ENCODE assay signal across 1 cellular context in the genomic region with DNA sequence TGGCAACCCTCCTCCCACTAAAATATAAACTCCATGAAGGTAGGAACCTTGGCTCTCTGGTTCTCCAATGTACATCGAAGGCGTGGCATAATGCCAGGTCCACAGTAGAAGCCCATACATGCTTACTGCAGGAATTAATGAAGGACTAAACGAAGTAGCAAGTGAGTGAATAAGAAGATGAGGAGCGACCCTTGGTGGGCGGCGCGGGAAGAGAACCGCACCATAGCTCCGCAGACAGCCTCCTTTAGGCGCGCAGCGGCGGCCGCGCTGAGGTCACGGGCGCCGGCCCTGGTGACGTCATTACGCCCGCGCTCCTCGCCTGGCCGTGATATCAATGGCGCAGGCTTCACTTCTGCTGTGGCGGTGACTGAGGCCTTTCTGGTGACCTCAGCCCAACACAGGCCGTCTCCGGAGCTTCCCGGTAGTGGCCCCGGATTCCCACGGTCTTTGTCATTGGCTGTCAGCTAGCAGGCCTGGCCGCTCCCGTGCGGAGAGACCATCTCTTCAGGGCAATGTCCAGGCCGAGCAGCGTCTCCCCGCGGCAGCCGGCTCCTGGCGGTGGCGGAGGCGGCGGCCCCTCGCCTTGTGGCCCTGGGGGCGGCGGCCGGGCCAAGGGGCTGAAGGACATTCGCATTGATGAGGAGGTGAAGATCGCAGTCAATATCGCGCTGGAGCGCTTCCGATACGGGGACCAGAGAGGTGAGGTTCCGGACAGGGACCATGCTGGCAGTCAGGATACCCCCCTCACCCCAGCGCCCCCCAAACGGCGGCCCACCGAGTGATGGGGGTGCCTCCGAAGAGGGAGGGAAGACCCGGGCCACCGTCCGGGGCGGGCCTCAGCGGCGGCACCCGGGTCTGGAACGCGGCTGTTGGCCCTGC.
TF ChIP-seq lines count a peak whose summit lies in the region.

Gene YTHDC2 (plus strand): TSS at position 311 of the 879 bp plus-strand sequence. CDS start 202 bp downstream, at position 513.

TF ChIP-seq in K562, 482 proteins besides CTCF, POLR2A, EP300 and RAD21 (continued from another document and continues in another):
- TF ChIP-seq HDAC6 (IDR thresholded peaks at IDR 0.05; ENCODE audit: low read depth, low read length) (no peak), LCOR (CRISPR knock-in tag; IDR thresholded peaks at IDR 0.05) (no peak; the same call in 1 of the 2 replicates), NFIC (IDR thresholded peaks at IDR 0.05) (peak; percentile 91), ZFP36 (IDR thresholded peaks at IDR 0.05; ENCODE audit: low read depth, low read length, partially characterized antibody) (no peak), MCM5 (IDR thresholded peaks at IDR 0.05; ENCODE audit: low read depth) (no peak), NRF1 (conservative IDR thresholded peaks at IDR 0.05 in 1 of 2, IDR thresholded peaks at IDR 0.05 in 1 of 2) (peak; percentile 80 to 84), BRD9 (IDR thresholded peaks at IDR 0.05; ENCODE audit: low read depth, partially characterized antibody) (no peak), HNRNPLL (IDR thresholded peaks at IDR 0.05; ENCODE audit: low read depth, low read length, poor library complexity, severe bottlenecking) (peak; percentile 36), SFPQ (IDR thresholded peaks at IDR 0.05; ENCODE audit: low read depth, low read length) (no peak), ZNF778 (CRISPR knock-in tag; IDR thresholded peaks at IDR 0.05) (no peak), ZNF197 (CRISPR knock-in tag; IDR thresholded peaks at IDR 0.05; ENCODE audit: low read depth) (no peak), SIN3B (IDR thresholded peaks at IDR 0.05; ENCODE audit: low read depth) (peak; percentile 73; the same call in 1 of the 2 replicates), POLR2B (IDR thresholded peaks at IDR 0.05; ENCODE audit: low read depth, partially characterized antibody) (peak; percentile 72), CAMTA2 (CRISPR knock-in tag; conservative IDR thresholded peaks at IDR 0.05) (no peak), PTRF (tag; IDR thresholded peaks at IDR 0.05) (no peak), ZFP30 (CRISPR knock-in tag; IDR thresholded peaks at IDR 0.05; ENCODE audit: borderline replicate concordance) (no peak), ETV5 (CRISPR knock-in tag; IDR thresholded peaks at IDR 0.05; ENCODE audit: low read depth) (0 out of 2 replicates have a peak, but pooled peaks have one; percentile 43), RBM14 (IDR thresholded peaks at IDR 0.05; ENCODE audit: borderline replicate concordance, insufficient read depth, low read depth, low read length) (no peak), DNMT1 (IDR thresholded peaks at IDR 0.05) (no peak), PCBP1 (IDR thresholded peaks at IDR 0.05; ENCODE audit: low read depth, low read length, poor library complexity, severe bottlenecking) (no peak), KLF6 (CRISPR knock-in tag; IDR thresholded peaks at IDR 0.05; ENCODE audit: borderline replicate concordance) (no peak), ZFX (CRISPR knock-in tag; IDR thresholded peaks at IDR 0.05) (peak; percentile 99), PCBP2 (IDR thresholded peaks at IDR 0.05; ENCODE audit: low read depth, low read length, poor library complexity, severe bottlenecking) (no peak), RNF2 (IDR thresholded peaks at IDR 0.05) (no peak), NFATC3 (IDR thresholded peaks at IDR 0.05) (no peak), JUND (IDR thresholded peaks at IDR 0.05; ENCODE audit: borderline replicate concordance, low read depth, low read length) (peak; percentile 96), JUND (tag; IDR thresholded peaks at IDR 0.05; ENCODE audit: borderline replicate concordance, low read depth, low read length) (peak; percentile 96), MAFK (IDR thresholded peaks at IDR 0.05; ENCODE audit: low read length) (no peak), GATAD2A (IDR thresholded peaks at IDR 0.05) (no peak), STAT5A (IDR thresholded peaks at IDR 0.05; ENCODE audit: borderline replicate concordance, low read length) (no peak), POLR3A (IDR thresholded peaks at IDR 0.05; ENCODE audit: borderline replicate concordance, extremely low read depth, insufficient read depth, insufficient read length) (no peak), ZNF184 (CRISPR knock-in tag; IDR thresholded peaks at IDR 0.05) (no peak), BCLAF1 (IDR thresholded peaks at IDR 0.05; ENCODE audit: borderline replicate concordance in 1 of 2, control insufficient read depth in 1 of 2, low read depth in 2 of 2, low read length in 1 of 2) (no peak), ELK3 (CRISPR knock-in tag; IDR thresholded peaks at IDR 0.05) (no peak), TRIM24 (IDR thresholded peaks at IDR 0.05) (peak; percentile 64 to 88), ZNF561 (CRISPR knock-in tag; conservative IDR thresholded peaks at IDR 0.05) (no peak), MTA2 (IDR thresholded peaks at IDR 0.05; ENCODE audit: low read depth) (no peak), SMARCA5 (IDR thresholded peaks at IDR 0.05) (no peak), HNRNPUL1 (IDR thresholded peaks at IDR 0.05; ENCODE audit: low read length) (no peak), RFX1 (IDR thresholded peaks at IDR 0.05) (no peak), MITF (IDR thresholded peaks at IDR 0.05) (no peak)
- TF ChIP-seq, protein P1, sequence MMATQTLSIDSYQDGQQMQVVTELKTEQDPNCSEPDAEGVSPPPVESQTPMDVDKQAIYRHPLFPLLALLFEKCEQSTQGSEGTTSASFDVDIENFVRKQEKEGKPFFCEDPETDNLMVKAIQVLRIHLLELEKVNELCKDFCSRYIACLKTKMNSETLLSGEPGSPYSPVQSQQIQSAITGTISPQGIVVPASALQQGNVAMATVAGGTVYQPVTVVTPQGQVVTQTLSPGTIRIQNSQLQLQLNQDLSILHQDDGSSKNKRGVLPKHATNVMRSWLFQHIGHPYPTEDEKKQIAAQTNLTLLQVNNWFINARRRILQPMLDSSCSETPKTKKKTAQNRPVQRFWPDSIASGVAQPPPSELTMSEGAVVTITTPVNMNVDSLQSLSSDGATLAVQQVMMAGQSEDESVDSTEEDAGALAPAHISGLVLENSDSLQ (IDR thresholded peaks at IDR 0.05) = peak; percentile 40
- TF ChIP-seq, protein P2, sequence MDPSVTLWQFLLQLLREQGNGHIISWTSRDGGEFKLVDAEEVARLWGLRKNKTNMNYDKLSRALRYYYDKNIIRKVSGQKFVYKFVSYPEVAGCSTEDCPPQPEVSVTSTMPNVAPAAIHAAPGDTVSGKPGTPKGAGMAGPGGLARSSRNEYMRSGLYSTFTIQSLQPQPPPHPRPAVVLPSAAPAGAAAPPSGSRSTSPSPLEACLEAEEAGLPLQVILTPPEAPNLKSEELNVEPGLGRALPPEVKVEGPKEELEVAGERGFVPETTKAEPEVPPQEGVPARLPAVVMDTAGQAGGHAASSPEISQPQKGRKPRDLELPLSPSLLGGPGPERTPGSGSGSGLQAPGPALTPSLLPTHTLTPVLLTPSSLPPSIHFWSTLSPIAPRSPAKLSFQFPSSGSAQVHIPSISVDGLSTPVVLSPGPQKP (CRISPR knock-in tag; IDR thresholded peaks at IDR 0.05) = no peak
- TF ChIP-seq, protein P3, sequence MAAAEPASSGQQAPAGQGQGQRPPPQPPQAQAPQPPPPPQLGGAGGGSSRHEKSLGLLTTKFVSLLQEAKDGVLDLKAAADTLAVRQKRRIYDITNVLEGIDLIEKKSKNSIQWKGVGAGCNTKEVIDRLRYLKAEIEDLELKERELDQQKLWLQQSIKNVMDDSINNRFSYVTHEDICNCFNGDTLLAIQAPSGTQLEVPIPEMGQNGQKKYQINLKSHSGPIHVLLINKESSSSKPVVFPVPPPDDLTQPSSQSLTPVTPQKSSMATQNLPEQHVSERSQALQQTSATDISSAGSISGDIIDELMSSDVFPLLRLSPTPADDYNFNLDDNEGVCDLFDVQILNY (CRISPR knock-in tag; IDR thresholded peaks at IDR 0.05) = 0 out of 2 replicates have a peak, but pooled peaks have one; percentile 16
- TF ChIP-seq, protein P4, sequence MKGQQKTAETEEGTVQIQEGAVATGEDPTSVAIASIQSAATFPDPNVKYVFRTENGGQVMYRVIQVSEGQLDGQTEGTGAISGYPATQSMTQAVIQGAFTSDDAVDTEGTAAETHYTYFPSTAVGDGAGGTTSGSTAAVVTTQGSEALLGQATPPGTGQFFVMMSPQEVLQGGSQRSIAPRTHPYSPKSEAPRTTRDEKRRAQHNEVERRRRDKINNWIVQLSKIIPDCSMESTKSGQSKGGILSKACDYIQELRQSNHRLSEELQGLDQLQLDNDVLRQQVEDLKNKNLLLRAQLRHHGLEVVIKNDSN (CRISPR knock-in tag; IDR thresholded peaks at IDR 0.05) = peak; percentile 82
- TF ChIP-seq, protein P5, sequence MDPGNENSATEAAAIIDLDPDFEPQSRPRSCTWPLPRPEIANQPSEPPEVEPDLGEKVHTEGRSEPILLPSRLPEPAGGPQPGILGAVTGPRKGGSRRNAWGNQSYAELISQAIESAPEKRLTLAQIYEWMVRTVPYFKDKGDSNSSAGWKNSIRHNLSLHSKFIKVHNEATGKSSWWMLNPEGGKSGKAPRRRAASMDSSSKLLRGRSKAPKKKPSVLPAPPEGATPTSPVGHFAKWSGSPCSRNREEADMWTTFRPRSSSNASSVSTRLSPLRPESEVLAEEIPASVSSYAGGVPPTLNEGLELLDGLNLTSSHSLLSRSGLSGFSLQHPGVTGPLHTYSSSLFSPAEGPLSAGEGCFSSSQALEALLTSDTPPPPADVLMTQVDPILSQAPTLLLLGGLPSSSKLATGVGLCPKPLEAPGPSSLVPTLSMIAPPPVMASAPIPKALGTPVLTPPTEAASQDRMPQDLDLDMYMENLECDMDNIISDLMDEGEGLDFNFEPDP (CRISPR knock-in tag; IDR thresholded peaks at IDR 0.05) = no peak
- TF ChIP-seq, protein P6, sequence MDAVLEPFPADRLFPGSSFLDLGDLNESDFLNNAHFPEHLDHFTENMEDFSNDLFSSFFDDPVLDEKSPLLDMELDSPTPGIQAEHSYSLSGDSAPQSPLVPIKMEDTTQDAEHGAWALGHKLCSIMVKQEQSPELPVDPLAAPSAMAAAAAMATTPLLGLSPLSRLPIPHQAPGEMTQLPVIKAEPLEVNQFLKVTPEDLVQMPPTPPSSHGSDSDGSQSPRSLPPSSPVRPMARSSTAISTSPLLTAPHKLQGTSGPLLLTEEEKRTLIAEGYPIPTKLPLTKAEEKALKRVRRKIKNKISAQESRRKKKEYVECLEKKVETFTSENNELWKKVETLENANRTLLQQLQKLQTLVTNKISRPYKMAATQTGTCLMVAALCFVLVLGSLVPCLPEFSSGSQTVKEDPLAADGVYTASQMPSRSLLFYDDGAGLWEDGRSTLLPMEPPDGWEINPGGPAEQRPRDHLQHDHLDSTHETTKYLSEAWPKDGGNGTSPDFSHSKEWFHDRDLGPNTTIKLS (IDR thresholded peaks at IDR 0.05; ENCODE audit: borderline replicate concordance, low read depth) = no peak
- TF ChIP-seq, protein P7, sequence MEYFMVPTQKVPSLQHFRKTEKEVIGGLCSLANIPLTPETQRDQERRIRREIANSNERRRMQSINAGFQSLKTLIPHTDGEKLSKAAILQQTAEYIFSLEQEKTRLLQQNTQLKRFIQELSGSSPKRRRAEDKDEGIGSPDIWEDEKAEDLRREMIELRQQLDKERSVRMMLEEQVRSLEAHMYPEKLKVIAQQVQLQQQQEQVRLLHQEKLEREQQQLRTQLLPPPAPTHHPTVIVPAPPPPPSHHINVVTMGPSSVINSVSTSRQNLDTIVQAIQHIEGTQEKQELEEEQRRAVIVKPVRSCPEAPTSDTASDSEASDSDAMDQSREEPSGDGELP (CRISPR knock-in tag; IDR thresholded peaks at IDR 0.05; ENCODE audit: borderline replicate concordance) = peak; percentile 60; the same call in 1 of the 2 replicates
